8 cellular contexts compared by ENCODE assay signal in genomic region chr1:151613275-151613867, GRCh38. TPM values are rescaled to one million over a fixed set of nuclear protein-coding genes. Genes with fewer than 3 reads are reported as not detected.
DNase-seq lines count a peak whose midpoint lies in the region; ATAC-seq and TF ChIP-seq lines count a peak whose summit lies in the region.

No MANE protein-coding gene starts in this region.

- peaks cover 23 to 34% (median 29%) of the 10 kb centered on the region in 3 donors for H3K4me1 Mint-ChIP-seq in IgD-negative memory B cell

- H3K9me3 Mint-ChIP-seq in IgD-negative memory B cell = peaks cover 0 to under 1% (median 0%) of the 10 kb centered on the region in 3 donors

- POLR2A ChIA-PET in A673 (lab: Charles Lee; ENCODE audit: low non-redundant PET) = no interaction called here

- H3K27ac ChIP-seq in A673 (ENCODE audit: low read depth, low read length, poor library complexity, severe bottlenecking) (peak overlapping the region; percentile 97), breast epithelium (peak overlapping the region; percentile 91 to 96)

- intact Hi-C loops in A673 (cut with micrococcal nuclease; ENCODE audit: unreplicated experiment) (no loop called here), breast epithelium (cut with DNase I; ENCODE audit: low total_unique reads) (no loop called here)

- TF ChIP-seq CTCF in A673 (conservative IDR thresholded peaks at IDR 0.05; ENCODE audit: low read depth, low read length) (no peak), breast epithelium (IDR thresholded peaks at IDR 0.05) (no peak), GM20000 (IDR thresholded peaks at IDR 0.05; ENCODE audit: extremely low read depth, missing control alignments) (no peak)

- H3K4me1 ChIP-seq in A673 (ENCODE audit: insufficient read depth, low read length, poor library complexity, severe bottlenecking) (peaks cover 13% of the 10 kb centered on the region), breast epithelium (no peaks in the 10 kb centered on the region), mononuclear cell (ENCODE audit: insufficient read depth, low read length) (peaks cover 53% of the 10 kb centered on the region)

- no peak for TF ChIP-seq POLR2A in breast epithelium (IDR thresholded peaks at IDR 0.05)

- H3K4me3 ChIP-seq in A673 (ENCODE audit: low read depth, low read length, poor library complexity, severe bottlenecking) (peak overlapping the region; percentile 84), breast epithelium (peak overlapping the region; percentile 71 to 95 (median 93)), mononuclear cell (ENCODE audit: low read length) (peak overlapping the region; percentile 74)

- H3K36me3 Mint-ChIP-seq in IgD-negative memory B cell = peaks cover 6% of the 10 kb centered on the region

- CTCF ChIA-PET in A673 (lab: Charles Lee) = no interaction called here

- ATAC-seq in HG02642 (IDR thresholded peaks at IDR 0.05; ENCODE audit: poor library complexity, unreplicated experiment) = no peak
- no peak for ATAC-seq in GM19467 (IDR thresholded peaks at IDR 0.05; ENCODE audit: unreplicated experiment)

- H3K4me3 Mint-ChIP-seq in IgD-negative memory B cell = peak overlapping the region; percentile 85 to 99 (median 95)

- H3K27ac Mint-ChIP-seq in IgD-negative memory B cell = peak overlapping the region in 2 of 3 donors; percentile 32 to 95

- H3K9me3 ChIP-seq in A673 (ENCODE audit: low read depth, low read length, poor library complexity, severe bottlenecking) (no peaks in the 10 kb centered on the region), breast epithelium (no peaks in the 10 kb centered on the region), mononuclear cell (ENCODE audit: low read depth, low read length) (no peaks in the 10 kb centered on the region)

- DNase-seq in A673 (ENCODE audit: low spot score) = no peak
- DNase-seq in breast epithelium (ENCODE audit: low spot score in 2 of 2) = no peak
- no peak for DNase-seq in GM20000 (ENCODE audit: low spot score)
- no peak for DNase-seq in H4 (ENCODE audit: low spot score)

- H3K36me3 ChIP-seq in A673 (ENCODE audit: insufficient read depth, low read length, poor library complexity, severe bottlenecking) = peaks cover 5% of the 10 kb centered on the region
- no peaks in the 10 kb centered on the region for H3K36me3 ChIP-seq in breast epithelium

- BruUV-seq in A673 (replicated peaks; lab: Mats Ljungman, UMichigan) = no TSS peak

- H3K27me3 ChIP-seq in A673 (replicated peaks; ENCODE audit: insufficient read depth, low read depth, low read length, poor library complexity) (no peaks in the 10 kb centered on the region), breast epithelium (no peaks in the 10 kb centered on the region), mononuclear cell (ENCODE audit: insufficient read depth, low read length) (no peaks in the 10 kb centered on the region)

- H3K27me3 Mint-ChIP-seq in IgD-negative memory B cell = no peaks in the 10 kb centered on the region

RNA-seq across cellular contexts. Expression of gene SNX27, which starts 1.5 kb away (rescaled TPM):
- total RNA-seq in A673 (2021) (45.9 and 46.7 TPM in 2 replicates), breast epithelium (10 to 100 TPM; 41.3 to 46.8 (median 43.6) TPM), mononuclear cell (26.7 TPM)
- polyA plus RNA-seq in IgD-negative memory B cell = 12.9 TPM
- 17.0 and 17.7 TPM in 2 replicates for total RNA-seq in H4 (2014; rRNA removed; shearing (Covaris generic))
